1 cellular context compared by ENCODE assay signal in the genomic region with DNA sequence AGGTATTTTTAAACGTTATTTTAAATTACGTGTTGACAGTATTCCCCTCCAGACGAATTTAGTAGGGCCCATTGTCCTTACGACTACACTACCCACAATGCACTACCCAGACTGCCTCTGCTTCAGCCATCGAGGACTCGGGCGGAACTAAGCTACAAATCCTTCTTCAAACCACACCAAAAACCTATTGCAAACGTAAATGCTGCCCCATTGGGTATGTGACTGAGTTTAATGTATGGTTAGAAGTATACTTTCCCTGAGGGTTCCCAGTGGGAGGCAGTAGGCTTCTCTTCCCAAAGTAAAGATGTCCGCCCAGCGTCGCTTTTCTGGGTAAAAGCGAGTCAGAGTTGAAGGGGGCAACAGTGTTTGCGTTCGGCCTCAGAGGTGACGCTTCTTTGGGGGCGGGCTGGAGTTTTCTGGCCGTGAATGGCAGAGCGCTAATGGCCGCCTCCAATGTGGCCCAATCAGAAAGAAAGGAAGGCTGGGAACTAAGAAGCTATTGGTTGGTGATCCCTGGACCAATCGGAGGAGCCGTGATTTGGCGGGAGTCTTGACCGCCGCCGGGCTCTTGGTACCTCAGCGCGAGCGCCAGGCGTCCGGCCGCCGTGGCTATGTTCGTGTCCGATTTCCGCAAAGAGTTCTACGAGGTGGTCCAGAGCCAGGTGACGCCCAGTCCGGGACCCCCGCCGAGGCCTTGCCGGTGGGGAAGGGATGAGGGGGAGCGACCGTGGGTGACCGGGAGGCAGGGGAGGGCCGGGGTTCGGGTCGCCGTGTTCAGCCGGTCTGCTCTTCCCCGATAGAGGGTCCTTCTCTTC.
A peak's percentile ranks its signal among the peaks of the same experiment; 100 is the strongest.
TF ChIP-seq lines count a peak whose summit lies in the region.

TSS of gene CDC45 (plus strand) at position 563 of the 815 bp plus-strand sequence. CDS start at position 612, 49 bp downstream.

TF ChIP-seq in K562, 482 proteins besides CTCF, POLR2A, EP300 and RAD21 (continued from another document and continues in another):
- TF ChIP-seq HINFP (tag; conservative IDR thresholded peaks at IDR 0.05; ENCODE audit: low read depth) (peak; percentile 86; the same call in 1 of the 2 replicates), BMI1 (IDR thresholded peaks at IDR 0.05; ENCODE audit: low read length) (no peak), FOXM1 (IDR thresholded peaks at IDR 0.05; ENCODE audit: low read depth) (no peak), FOXM1 (CRISPR knock-in tag; IDR thresholded peaks at IDR 0.05; ENCODE audit: low read depth) (no peak), ZNF23 (CRISPR knock-in tag; IDR thresholded peaks at IDR 0.05) (no peak; the same call in none of the 2 replicates), ZNF436 (CRISPR knock-in tag; IDR thresholded peaks at IDR 0.05) (0 out of 2 replicates have a peak, but pooled peaks have one; percentile 46), MTA2 (IDR thresholded peaks at IDR 0.05; ENCODE audit: low read depth) (no peak), RAD51 (IDR thresholded peaks at IDR 0.05; ENCODE audit: borderline replicate concordance, low read depth) (no peak), ZNF785 (CRISPR knock-in tag; IDR thresholded peaks at IDR 0.05) (no peak), ZNF644 (tag; IDR thresholded peaks at IDR 0.05; ENCODE audit: low read depth) (no peak), HMGN3 (IDR thresholded peaks at IDR 0.05; ENCODE audit: borderline replicate concordance, extremely low read depth, insufficient read length, low read depth, low read length) (no peak), CEBPB (tag; IDR thresholded peaks at IDR 0.05) (no peak), CBX3 (IDR thresholded peaks at IDR 0.05; ENCODE audit: borderline replicate concordance in 1 of 2, low read length in 2 of 2) (no peak), HMG20A (CRISPR knock-in tag; conservative IDR thresholded peaks at IDR 0.05) (0 out of 2 replicates have a peak, but pooled peaks have one; percentile 63), ZNF197 (CRISPR knock-in tag; IDR thresholded peaks at IDR 0.05; ENCODE audit: low read depth) (no peak), RBM25 (IDR thresholded peaks at IDR 0.05; ENCODE audit: low read depth, low read length, severe bottlenecking) (peak; percentile 88), TARDBP (IDR thresholded peaks at IDR 0.05) (no peak), GABPB2 (CRISPR knock-in tag; conservative IDR thresholded peaks at IDR 0.05) (peak; percentile 93), FOSL1 (tag; conservative IDR thresholded peaks at IDR 0.05) (no peak), CBX2 (IDR thresholded peaks at IDR 0.05; ENCODE audit: insufficient read depth, low read length, poor library complexity, severe bottlenecking) (no peak), CHD1 (IDR thresholded peaks at IDR 0.05; ENCODE audit: low read length) (peak; percentile 94), IFI16 (CRISPR knock-in tag; IDR thresholded peaks at IDR 0.05) (peak; percentile 37; the same call in 1 of the 2 replicates), MED1 (CRISPR knock-in tag; IDR thresholded peaks at IDR 0.05; ENCODE audit: borderline replicate concordance) (no peak), EP400 (IDR thresholded peaks at IDR 0.05) (no peak), CEBPZ (IDR thresholded peaks at IDR 0.05; ENCODE audit: borderline replicate concordance, low read depth, low read length) (no peak), CHD4 (IDR thresholded peaks at IDR 0.05; ENCODE audit: insufficient read depth, insufficient replicate concordance, low read depth, low read length, poor library complexity, severe bottlenecking) (no peak), ILK (tag; IDR thresholded peaks at IDR 0.05; ENCODE audit: borderline replicate concordance, low read depth) (no peak; the same call in 1 of the 2 replicates), HEY1 (CRISPR knock-in tag; IDR thresholded peaks at IDR 0.05; ENCODE audit: borderline replicate concordance) (peak; percentile 85; the same call in 1 of the 2 replicates), HDAC6 (IDR thresholded peaks at IDR 0.05; ENCODE audit: low read depth, low read length) (no peak; the same call in 1 of the 2 replicates), ATF6 (CRISPR knock-in tag; IDR thresholded peaks at IDR 0.05) (no peak), ZC3H4 (CRISPR knock-in tag; IDR thresholded peaks at IDR 0.05; ENCODE audit: borderline replicate concordance) (no peak), SAFB2 (IDR thresholded peaks at IDR 0.05; ENCODE audit: borderline replicate concordance, low read depth, low read length, severe bottlenecking) (no peak), SIN3B (IDR thresholded peaks at IDR 0.05; ENCODE audit: low read depth) (no peak), DEAF1 (CRISPR knock-in tag; IDR thresholded peaks at IDR 0.05) (peak; percentile 71), TAF9B (IDR thresholded peaks at IDR 0.05; ENCODE audit: partially characterized antibody) (no peak), POLR2H (tag; IDR thresholded peaks at IDR 0.05; ENCODE audit: low read depth) (no peak), RFX1 (IDR thresholded peaks at IDR 0.05) (no peak), ZBED1 (IDR thresholded peaks at IDR 0.05) (no peak), HDAC2 (IDR thresholded peaks at IDR 0.05) (no peak), MECOM (CRISPR knock-in tag; IDR thresholded peaks at IDR 0.05) (no peak)
- TF ChIP-seq, protein P1, sequence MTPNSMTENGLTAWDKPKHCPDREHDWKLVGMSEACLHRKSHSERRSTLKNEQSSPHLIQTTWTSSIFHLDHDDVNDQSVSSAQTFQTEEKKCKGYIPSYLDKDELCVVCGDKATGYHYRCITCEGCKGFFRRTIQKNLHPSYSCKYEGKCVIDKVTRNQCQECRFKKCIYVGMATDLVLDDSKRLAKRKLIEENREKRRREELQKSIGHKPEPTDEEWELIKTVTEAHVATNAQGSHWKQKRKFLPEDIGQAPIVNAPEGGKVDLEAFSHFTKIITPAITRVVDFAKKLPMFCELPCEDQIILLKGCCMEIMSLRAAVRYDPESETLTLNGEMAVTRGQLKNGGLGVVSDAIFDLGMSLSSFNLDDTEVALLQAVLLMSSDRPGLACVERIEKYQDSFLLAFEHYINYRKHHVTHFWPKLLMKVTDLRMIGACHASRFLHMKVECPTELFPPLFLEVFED (CRISPR knock-in tag; conservative IDR thresholded peaks at IDR 0.05) = peak; percentile 98
- TF ChIP-seq, protein P2, sequence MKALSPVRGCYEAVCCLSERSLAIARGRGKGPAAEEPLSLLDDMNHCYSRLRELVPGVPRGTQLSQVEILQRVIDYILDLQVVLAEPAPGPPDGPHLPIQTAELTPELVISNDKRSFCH (CRISPR knock-in tag; IDR thresholded peaks at IDR 0.05) = no peak
- TF ChIP-seq, protein P2 (tag; IDR thresholded peaks at IDR 0.05) = no peak
- TF ChIP-seq, protein P3, sequence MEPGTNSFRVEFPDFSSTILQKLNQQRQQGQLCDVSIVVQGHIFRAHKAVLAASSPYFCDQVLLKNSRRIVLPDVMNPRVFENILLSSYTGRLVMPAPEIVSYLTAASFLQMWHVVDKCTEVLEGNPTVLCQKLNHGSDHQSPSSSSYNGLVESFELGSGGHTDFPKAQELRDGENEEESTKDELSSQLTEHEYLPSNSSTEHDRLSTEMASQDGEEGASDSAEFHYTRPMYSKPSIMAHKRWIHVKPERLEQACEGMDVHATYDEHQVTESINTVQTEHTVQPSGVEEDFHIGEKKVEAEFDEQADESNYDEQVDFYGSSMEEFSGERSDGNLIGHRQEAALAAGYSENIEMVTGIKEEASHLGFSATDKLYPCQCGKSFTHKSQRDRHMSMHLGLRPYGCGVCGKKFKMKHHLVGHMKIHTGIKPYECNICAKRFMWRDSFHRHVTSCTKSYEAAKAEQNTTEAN (CRISPR knock-in tag; IDR thresholded peaks at IDR 0.05) = no peak
- TF ChIP-seq, protein P4, sequence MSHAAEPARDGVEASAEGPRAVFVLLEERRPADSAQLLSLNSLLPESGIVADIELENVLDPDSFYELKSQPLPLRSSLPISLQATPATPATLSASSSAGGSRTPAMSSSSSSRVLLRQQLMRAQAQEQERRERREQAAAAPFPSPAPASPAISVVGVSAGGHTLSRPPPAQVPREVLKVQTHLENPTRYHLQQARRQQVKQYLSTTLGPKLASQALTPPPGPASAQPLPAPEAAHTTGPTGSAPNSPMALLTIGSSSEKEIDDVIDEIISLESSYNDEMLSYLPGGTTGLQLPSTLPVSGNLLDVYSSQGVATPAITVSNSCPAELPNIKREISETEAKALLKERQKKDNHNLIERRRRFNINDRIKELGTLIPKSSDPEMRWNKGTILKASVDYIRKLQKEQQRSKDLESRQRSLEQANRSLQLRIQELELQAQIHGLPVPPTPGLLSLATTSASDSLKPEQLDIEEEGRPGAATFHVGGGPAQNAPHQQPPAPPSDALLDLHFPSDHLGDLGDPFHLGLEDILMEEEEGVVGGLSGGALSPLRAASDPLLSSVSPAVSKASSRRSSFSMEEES (CRISPR knock-in tag; IDR thresholded peaks at IDR 0.05) = no peak
- TF ChIP-seq, protein P5, sequence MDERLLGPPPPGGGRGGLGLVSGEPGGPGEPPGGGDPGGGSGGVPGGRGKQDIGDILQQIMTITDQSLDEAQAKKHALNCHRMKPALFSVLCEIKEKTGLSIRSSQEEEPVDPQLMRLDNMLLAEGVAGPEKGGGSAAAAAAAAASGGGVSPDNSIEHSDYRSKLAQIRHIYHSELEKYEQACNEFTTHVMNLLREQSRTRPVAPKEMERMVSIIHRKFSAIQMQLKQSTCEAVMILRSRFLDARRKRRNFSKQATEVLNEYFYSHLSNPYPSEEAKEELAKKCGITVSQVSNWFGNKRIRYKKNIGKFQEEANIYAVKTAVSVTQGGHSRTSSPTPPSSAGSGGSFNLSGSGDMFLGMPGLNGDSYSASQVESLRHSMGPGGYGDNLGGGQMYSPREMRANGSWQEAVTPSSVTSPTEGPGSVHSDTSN (CRISPR knock-in tag; IDR thresholded peaks at IDR 0.05; ENCODE audit: low read depth) = no peak
- TF ChIP-seq, protein P5 (tag; conservative IDR thresholded peaks at IDR 0.05; ENCODE audit: low read depth) = peak; percentile 85
